Comparison of ENCODE assay signal across 3 cellular contexts in the genomic region with DNA sequence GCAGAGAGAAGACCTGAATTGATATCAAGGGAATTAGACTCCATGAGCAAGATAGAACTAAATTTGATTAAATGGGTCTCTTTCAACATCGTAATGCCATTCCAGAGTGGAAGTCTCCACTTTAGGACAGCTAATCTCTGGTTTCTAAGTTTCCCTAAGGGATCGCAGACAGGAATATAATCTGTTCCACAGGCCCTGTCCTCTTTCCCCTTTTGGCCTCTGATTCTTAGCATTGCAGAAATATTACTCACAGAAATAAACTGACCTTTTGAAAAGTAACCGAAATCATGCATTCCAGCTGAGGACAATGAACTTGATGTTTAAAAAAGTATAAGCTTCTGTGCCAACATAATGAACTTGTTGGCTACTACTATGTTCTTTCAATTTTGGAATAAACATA.
TF ChIP-seq lines count a peak whose summit lies in the region.

No MANE protein-coding gene starts in this region.

TF ChIP-seq in liver, 16 proteins besides CTCF, POLR2A, EP300 and RAD21:
- TF ChIP-seq SP1 (IDR thresholded peaks at IDR 0.05) (peak; percentile 39), HNF4A (conservative IDR thresholded peaks at IDR 0.05) (no peak), RXRA (IDR thresholded peaks at IDR 0.05) (peak; percentile 69 to 77), TAF1 (conservative IDR thresholded peaks at IDR 0.05) (no peak), NR2F2 (IDR thresholded peaks at IDR 0.05) (peak; percentile 99)
- TF ChIP-seq, protein P1, sequence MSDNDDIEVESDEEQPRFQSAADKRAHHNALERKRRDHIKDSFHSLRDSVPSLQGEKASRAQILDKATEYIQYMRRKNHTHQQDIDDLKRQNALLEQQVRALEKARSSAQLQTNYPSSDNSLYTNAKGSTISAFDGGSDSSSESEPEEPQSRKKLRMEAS (IDR thresholded peaks at IDR 0.05), result no peak

TF ChIP-seq in HepG2, 621 proteins besides CTCF, POLR2A, EP300 and RAD21:
- TF ChIP-seq CC2D1A (CRISPR knock-in tag; IDR thresholded peaks at IDR 0.05) (no peak), ZNF891 (CRISPR knock-in tag; IDR thresholded peaks at IDR 0.05) (no peak), FOXK2 (IDR thresholded peaks at IDR 0.05) (no peak), SIN3A (IDR thresholded peaks at IDR 0.05; ENCODE audit: borderline replicate concordance, low read depth, low read length) (no peak), KAT7 (CRISPR knock-in tag; IDR thresholded peaks at IDR 0.05; ENCODE audit: borderline replicate concordance) (no peak), SSRP1 (CRISPR knock-in tag; IDR thresholded peaks at IDR 0.05) (no peak), FOXA3 (CRISPR knock-in tag; IDR thresholded peaks at IDR 0.05) (no peak), HMG20B (CRISPR knock-in tag; conservative IDR thresholded peaks at IDR 0.05) (no peak), ZNF746 (CRISPR knock-in tag; IDR thresholded peaks at IDR 0.05) (no peak)
- TF ChIP-seq, protein P2, sequence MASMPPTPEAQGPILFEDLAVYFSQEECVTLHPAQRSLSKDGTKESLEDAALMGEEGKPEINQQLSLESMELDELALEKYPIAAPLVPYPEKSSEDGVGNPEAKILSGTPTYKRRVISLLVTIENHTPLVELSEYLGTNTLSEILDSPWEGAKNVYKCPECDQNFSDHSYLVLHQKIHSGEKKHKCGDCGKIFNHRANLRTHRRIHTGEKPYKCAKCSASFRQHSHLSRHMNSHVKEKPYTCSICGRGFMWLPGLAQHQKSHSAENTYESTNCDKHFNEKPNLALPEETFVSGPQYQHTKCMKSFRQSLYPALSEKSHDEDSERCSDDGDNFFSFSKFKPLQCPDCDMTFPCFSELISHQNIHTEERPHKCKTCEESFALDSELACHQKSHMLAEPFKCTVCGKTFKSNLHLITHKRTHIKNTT (CRISPR knock-in tag; IDR thresholded peaks at IDR 0.05), result no peak

TF ChIP-seq in SK-N-SH, 30 proteins besides CTCF, POLR2A, EP300 and RAD21:
- TF ChIP-seq TEAD4 (IDR thresholded peaks at IDR 0.05; ENCODE audit: borderline replicate concordance, insufficient read depth), result 0 out of 2 replicates have a peak, but pooled peaks have one; percentile 29
- TF ChIP-seq RCOR1 (IDR thresholded peaks at IDR 0.05; ENCODE audit: low read length), result no peak
- TF ChIP-seq JUND (IDR thresholded peaks at IDR 0.05), result peak; percentile 26; the same call in 1 of the 2 replicates
- no peak for TF ChIP-seq NRF1 (IDR thresholded peaks at IDR 0.05; ENCODE audit: low read depth, low read length)
- TF ChIP-seq RFX5 (IDR thresholded peaks at IDR 0.05; ENCODE audit: low read length), result no peak
- TF ChIP-seq, protein P3, sequence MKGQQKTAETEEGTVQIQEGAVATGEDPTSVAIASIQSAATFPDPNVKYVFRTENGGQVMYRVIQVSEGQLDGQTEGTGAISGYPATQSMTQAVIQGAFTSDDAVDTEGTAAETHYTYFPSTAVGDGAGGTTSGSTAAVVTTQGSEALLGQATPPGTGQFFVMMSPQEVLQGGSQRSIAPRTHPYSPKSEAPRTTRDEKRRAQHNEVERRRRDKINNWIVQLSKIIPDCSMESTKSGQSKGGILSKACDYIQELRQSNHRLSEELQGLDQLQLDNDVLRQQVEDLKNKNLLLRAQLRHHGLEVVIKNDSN (IDR thresholded peaks at IDR 0.05; ENCODE audit: borderline replicate concordance, low read depth), result no peak
- TF ChIP-seq RXRA (IDR thresholded peaks at IDR 0.05; ENCODE audit: borderline replicate concordance, low read depth), result peak; percentile 67
- TF ChIP-seq, protein P1 (IDR thresholded peaks at IDR 0.05; ENCODE audit: low read depth), result no peak
- TF ChIP-seq CHD2 (IDR thresholded peaks at IDR 0.05; ENCODE audit: low read length, partially characterized antibody), result no peak
- peak; percentile 34 for TF ChIP-seq TCF12 (IDR thresholded peaks at IDR 0.05)
- no peak for TF ChIP-seq TAF1 (IDR thresholded peaks at IDR 0.05; ENCODE audit: borderline replicate concordance, low read depth, low read length)
- TF ChIP-seq MXI1 (IDR thresholded peaks at IDR 0.05; ENCODE audit: low read depth, low read length), result no peak
- no peak; the same call in 1 of the 2 replicates for TF ChIP-seq FOSL2 (IDR thresholded peaks at IDR 0.05; ENCODE audit: borderline replicate concordance, low read depth)
